In the genomic region with DNA sequence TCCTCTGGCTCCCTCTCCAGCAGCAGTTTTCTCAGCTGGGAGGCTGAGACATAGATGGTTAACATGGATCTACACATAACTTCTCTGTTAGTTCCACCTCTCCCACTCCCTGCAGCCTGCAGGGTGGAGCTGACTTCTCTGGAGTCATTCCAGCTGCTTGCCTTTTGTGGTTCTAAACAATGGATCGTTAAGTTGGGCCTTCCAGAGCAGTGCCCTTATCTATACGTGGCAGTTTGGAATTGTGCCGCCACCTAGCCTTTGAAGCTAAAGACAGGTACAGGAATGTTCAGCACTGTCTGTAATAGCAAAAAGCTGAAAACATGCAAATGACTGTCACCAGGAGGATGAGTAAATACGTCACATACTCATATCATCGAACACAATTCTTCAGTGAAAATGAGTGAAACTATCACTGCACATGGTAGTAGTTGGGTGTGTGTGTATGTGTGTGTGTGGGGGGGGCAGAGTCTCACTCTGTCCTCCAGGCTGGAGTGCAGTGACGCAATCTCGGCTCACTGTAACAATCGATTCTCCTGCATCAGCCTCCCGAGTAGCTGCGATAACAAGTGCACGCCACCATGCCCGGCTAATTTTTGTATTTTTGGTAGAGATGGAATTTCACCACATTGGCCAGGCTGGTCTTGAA, we compare ENCODE assay signal across 10 cellular contexts. TPM values are rescaled to one million over a fixed set of nuclear protein-coding genes. Genes with fewer than 3 reads are reported as not detected.
A peak's percentile ranks its signal among the peaks of the same experiment; 100 is the strongest.
DNase-seq lines count a peak whose midpoint lies in the region; ATAC-seq and TF ChIP-seq lines count a peak whose summit lies in the region.
"Had no signal": no experiment of that assay in that cellular context is flagged by ENCODE, and none has a peak within 500 bp of the region (broad histone marks: within the 10 kb centered on the region; RNA-seq: fewer than 3 reads in every experiment).

No MANE protein-coding gene starts in this region.

- POLR2A ChIA-PET in A673 (lab: Charles Lee; ENCODE audit: low non-redundant PET) = no interaction called here
- POLR2A ChIA-PET in HEK293 (lab: Yijun Ruan, JAX) = interaction anchor here (0.6 to 1.4 kb wide), 5 partner anchors 8 to 70 kb away, joined by 3 to 10 read pairs (median 6); a partner anchor contains a TSS

- no peak for ATAC-seq in GM21526 (IDR thresholded peaks at IDR 0.05; ENCODE audit: low FRiP score, unreplicated experiment)
- ATAC-seq: activated CD8-positive, alpha-beta T cell treated with anti-CD3 and anti-CD28 coated beads, Interleukin-2, amount 10 ng/mL, durations not matched to agents 7 days and 5 days; gastroesophageal sphincter had no signal

- no peaks in the 10 kb centered on the region for H3K79me2 ChIP-seq in mammary epithelial cell (ENCODE audit: insufficient read depth, low read length)

- H4K20me1 ChIP-seq in mammary epithelial cell (ENCODE audit: insufficient read depth, low read length) = no peaks in the 10 kb centered on the region

- H3K36me3 ChIP-seq in A673 (ENCODE audit: insufficient read depth, low read length, poor library complexity, severe bottlenecking) = no peaks in the 10 kb centered on the region
- no peaks in the 10 kb centered on the region for H3K36me3 ChIP-seq in HEK293 (ENCODE audit: control insufficient read depth in 2 of 2, insufficient read depth in 1 of 2, low read length in 2 of 2)
- no peaks in the 10 kb centered on the region for H3K36me3 ChIP-seq in mammary epithelial cell (ENCODE audit: insufficient read depth, low read length)
- H3K36me3 ChIP-seq: gastroesophageal sphincter had no signal

- dilution Hi-C loops in mammary epithelial cell (cut with HindIII; ENCODE audit: low sequenced_read_pairs) = no loop called here

- no peak for TF ChIP-seq CTCF in A673 (conservative IDR thresholded peaks at IDR 0.05; ENCODE audit: low read depth, low read length)
- no peak; the same call in 1 of the 2 replicates for TF ChIP-seq CTCF in HEK293 (tag by site-specific recombination; IDR thresholded peaks at IDR 0.05)
- TF ChIP-seq CTCF in mammary epithelial cell (conservative IDR thresholded peaks at IDR 0.05 in 1 of 2, IDR thresholded peaks at IDR 0.05 in 1 of 2; ENCODE audit: extremely low read depth in 1 of 2, insufficient read depth in 1 of 2, low read depth in 1 of 2, low read length in 2 of 2) = no peak

- no peaks in the 10 kb centered on the region for H3K27me3 ChIP-seq in A673 (replicated peaks; ENCODE audit: insufficient read depth, low read depth, low read length, poor library complexity)
- no peaks in the 10 kb centered on the region for H3K27me3 ChIP-seq in mammary epithelial cell (ENCODE audit: insufficient read depth, low read length)
- H3K27me3 ChIP-seq: gastroesophageal sphincter had no signal

- intact Hi-C loops in A673 (cut with micrococcal nuclease; ENCODE audit: unreplicated experiment) (no loop called here), mammary epithelial cell (cut with micrococcal nuclease) (loop anchor here (5.0 kb wide), 1 partner anchor 37 kb away; no protein-coding TSS in a partner anchor)

- H3K4me1 ChIP-seq in A673 (ENCODE audit: insufficient read depth, low read length, poor library complexity, severe bottlenecking) (no peaks in the 10 kb centered on the region), HEK293 (ENCODE audit: control insufficient read depth, insufficient read depth, low read length) (no peaks in the 10 kb centered on the region), mammary epithelial cell (ENCODE audit: insufficient read depth, low read length) (peaks cover 29% of the 10 kb centered on the region)

- no peak overlapping the region for H3K4me2 ChIP-seq in mammary epithelial cell (ENCODE audit: insufficient read depth, low read depth, low read length)

- peak; percentile 51 for DNase-seq in A673 (ENCODE audit: low spot score)
- DNase-seq in mammary epithelial cell = peak; percentile 69
- DNase-seq in kidney tubule cell (ENCODE audit: low spot score) = peak; percentile 91
- DNase-seq in GM19238 (ENCODE audit: insufficient read length, low spot score) = no peak
- no peak for DNase-seq in NCI-H524 (lab: John Stamatoyannopoulos, UW)
- DNase-seq in HCEC 1CT = no peak
- DNase-seq: activated CD8-positive, alpha-beta T cell treated with anti-CD3 and anti-CD28 coated beads, Interleukin-2, amount 10 ng/mL, durations not matched to agents 7 days and 5 days had no signal

- peak overlapping the region; percentile 67 for H2AFZ ChIP-seq in mammary epithelial cell (ENCODE audit: low read depth, low read length)

- 66% methylated on average over 12 of the region's 12 CpGs for WGBS in mammary epithelial cell (ENCODE audit: low coverage, missing lambda C conversion rate)

- BruUV-seq in A673 (replicated peaks; lab: Mats Ljungman, UMichigan) = no TSS peak
- BruUV-seq in mammary epithelial cell (replicated peaks; lab: Mats Ljungman, UMichigan) = no TSS peak

- no peak overlapping the region for H3K9ac ChIP-seq in mammary epithelial cell (ENCODE audit: insufficient read depth, low read length)

- H3K27ac ChIP-seq in A673 (ENCODE audit: low read depth, low read length, poor library complexity, severe bottlenecking) (no peak overlapping the region), HEK293 (ENCODE audit: extremely low read depth, low read depth, low read length) (no peak overlapping the region), mammary epithelial cell (ENCODE audit: insufficient read depth, low read depth, low read length) (no peak overlapping the region)

- CTCF ChIA-PET in A673 (lab: Charles Lee) = no interaction called here
- CTCF ChIA-PET in HEK293 (lab: Yijun Ruan, JAX) = interaction anchor here (0.5 to 1.2 kb wide), 3 partner anchors 27 to 68 kb away, joined by 3 read pairs; no protein-coding TSS in a partner anchor
- CTCF ChIA-PET in mammary epithelial cell (lab: Charles Lee; ENCODE audit: low non-redundant PET) = no interaction called here

- in situ Hi-C loops in mammary epithelial cell (cut with MboI; ENCODE audit: low sequenced_read_pairs in 2 of 2) = no loop called here

- H3K4me3 ChIP-seq in A673 (ENCODE audit: low read depth, low read length, poor library complexity, severe bottlenecking) (no peak overlapping the region), HEK293 (ENCODE audit: low read depth, low read length) (no peak overlapping the region), mammary epithelial cell (replicated peaks in 1 of 3; ENCODE audit: insufficient read depth in 1 of 3, low read depth in 2 of 3, low read length in 3 of 3) (no peak overlapping the region)
- H3K4me3 ChIP-seq: gastroesophageal sphincter had no signal

- no peaks in the 10 kb centered on the region for H3K9me3 ChIP-seq in A673 (ENCODE audit: low read depth, low read length, poor library complexity, severe bottlenecking)
- H3K9me3 ChIP-seq in HEK293 (ENCODE audit: control insufficient read depth, insufficient read depth, low read depth, low read length) = no peaks in the 10 kb centered on the region
- no peaks in the 10 kb centered on the region for H3K9me3 ChIP-seq in mammary epithelial cell (replicated peaks; ENCODE audit: insufficient read depth, low read length)
- H3K9me3 ChIP-seq: gastroesophageal sphincter had no signal

TF ChIP-seq in HEK293, 187 proteins besides CTCF, POLR2A, EP300 and RAD21 (continues in another document):
- TF ChIP-seq, protein P1, sequence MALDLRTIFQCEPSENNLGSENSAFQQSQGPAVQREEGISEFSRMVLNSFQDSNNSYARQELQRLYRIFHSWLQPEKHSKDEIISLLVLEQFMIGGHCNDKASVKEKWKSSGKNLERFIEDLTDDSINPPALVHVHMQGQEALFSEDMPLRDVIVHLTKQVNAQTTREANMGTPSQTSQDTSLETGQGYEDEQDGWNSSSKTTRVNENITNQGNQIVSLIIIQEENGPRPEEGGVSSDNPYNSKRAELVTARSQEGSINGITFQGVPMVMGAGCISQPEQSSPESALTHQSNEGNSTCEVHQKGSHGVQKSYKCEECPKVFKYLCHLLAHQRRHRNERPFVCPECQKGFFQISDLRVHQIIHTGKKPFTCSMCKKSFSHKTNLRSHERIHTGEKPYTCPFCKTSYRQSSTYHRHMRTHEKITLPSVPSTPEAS (tag by site-specific recombination; IDR thresholded peaks at IDR 0.05) = 0 out of 2 replicates have a peak, but pooled peaks have one; percentile 15
- TF ChIP-seq FEZF1 (tag by site-specific recombination; IDR thresholded peaks at IDR 0.05) (peak; percentile 69), ZNF426 (tag by site-specific recombination; IDR thresholded peaks at IDR 0.05) (no peak), ZBTB17 (tag by site-specific recombination; IDR thresholded peaks at IDR 0.05) (peak; percentile 61; the same call in 1 of the 2 replicates), ZNF530 (tag by site-specific recombination; IDR thresholded peaks at IDR 0.05; ENCODE audit: low read depth) (no peak), GLIS2 (tag by site-specific recombination; IDR thresholded peaks at IDR 0.05) (no peak), ZSCAN30 (tag by site-specific recombination; IDR thresholded peaks at IDR 0.05) (no peak), ZNF626 (tag by site-specific recombination; IDR thresholded peaks at IDR 0.05) (no peak), ZNF341 (tag by site-specific recombination; IDR thresholded peaks at IDR 0.05; ENCODE audit: low read depth) (no peak), ZBTB7A (tag by site-specific recombination; IDR thresholded peaks at IDR 0.05; ENCODE audit: low read depth) (no peak)
- TF ChIP-seq, protein P2, sequence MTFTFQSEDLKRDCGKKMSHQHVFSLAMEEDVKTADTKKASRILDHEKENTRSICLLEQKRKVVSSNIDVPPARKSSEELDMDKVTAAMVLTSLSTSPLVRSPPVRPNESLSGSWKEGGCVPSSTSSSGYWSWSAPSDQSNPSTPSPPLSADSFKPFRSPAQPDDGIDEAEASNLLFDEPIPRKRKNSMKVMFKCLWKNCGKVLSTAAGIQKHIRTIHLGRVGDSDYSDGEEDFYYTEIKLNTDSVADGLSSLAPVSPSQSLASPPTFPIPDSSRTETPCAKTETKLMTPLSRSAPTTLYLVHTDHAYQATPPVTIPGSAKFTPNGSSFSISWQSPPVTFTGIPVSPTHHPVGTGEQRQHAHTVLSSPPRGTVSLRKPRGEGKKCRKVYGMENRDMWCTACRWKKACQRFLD (tag by site-specific recombination; IDR thresholded peaks at IDR 0.05) = no peak

RNA-seq across cellular contexts. Expression of a gene that starts 50.3 kb away (rescaled TPM):
- total RNA-seq in A673 (2021) (0.52 and 1.1 TPM in 2 replicates), mammary epithelial cell (under 1 TPM in 1 of 2 donors, not detected in 1; 0.78 TPM)
- 0.06 TPM for polyA plus RNA-seq in mammary epithelial cell
- polyA minus RNA-seq in mammary epithelial cell = not detected
- total RNA-seq: gastroesophageal sphincter had no signal

RNA-seq across cellular contexts. Expression of a gene that starts 58.7 kb away (rescaled TPM):
- 152 and 156 TPM in 2 replicates for total RNA-seq in A673 (2021)
- total RNA-seq in mammary epithelial cell = 100 to 1,000 TPM; 140 to 186 TPM
- 342 TPM for polyA plus RNA-seq in mammary epithelial cell
- 129 TPM for polyA minus RNA-seq in mammary epithelial cell

Comparison
In these comparisons a context has a peak if more than half of its experiments do, and no peak if none do; other contexts are left out.
1. DNase-seq: peak in A673 (single experiment), mammary epithelial cell (single experiment) and kidney tubule cell (single experiment); none in GM19238 (single experiment), NCI-H524 (0 of 2) and HCEC 1CT (single experiment).